Comparison of ENCODE assay signal across 12 cellular contexts in genomic region chr4:140513765-140514164, GRCh38. TPM values are rescaled to one million over a fixed set of nuclear protein-coding genes. Genes with fewer than 3 reads are reported as not detected.
"Had no signal": no experiment of that assay in that cellular context is flagged by ENCODE, and none has a peak within 500 bp of the region (broad histone marks: within the 10 kb centered on the region; RNA-seq: fewer than 3 reads in every experiment).

No MANE protein-coding gene starts in this region.

RNA-seq across cellular contexts. Expression of gene MGAT4D, which starts 15.7 kb away (rescaled TPM):
- total RNA-seq: OCI-LY7, PC-3, PC-9, Peyer's patch, Right ventricle myocardium inferior, Right ventricle myocardium superior, RPMI7951, SJCRH30, SJSA1, SK-MEL-5, T-cell had no signal
- polyA plus RNA-seq: SK-N-SH had no signal

RNA-seq across cellular contexts. Expression of gene UCP1, which starts 55.0 kb away (rescaled TPM):
- total RNA-seq: OCI-LY7, PC-3, PC-9, Peyer's patch, Right ventricle myocardium inferior, Right ventricle myocardium superior, RPMI7951, SJCRH30, SJSA1, SK-MEL-5, T-cell had no signal
- polyA plus RNA-seq: SK-N-SH had no signal
